In the genomic region with DNA sequence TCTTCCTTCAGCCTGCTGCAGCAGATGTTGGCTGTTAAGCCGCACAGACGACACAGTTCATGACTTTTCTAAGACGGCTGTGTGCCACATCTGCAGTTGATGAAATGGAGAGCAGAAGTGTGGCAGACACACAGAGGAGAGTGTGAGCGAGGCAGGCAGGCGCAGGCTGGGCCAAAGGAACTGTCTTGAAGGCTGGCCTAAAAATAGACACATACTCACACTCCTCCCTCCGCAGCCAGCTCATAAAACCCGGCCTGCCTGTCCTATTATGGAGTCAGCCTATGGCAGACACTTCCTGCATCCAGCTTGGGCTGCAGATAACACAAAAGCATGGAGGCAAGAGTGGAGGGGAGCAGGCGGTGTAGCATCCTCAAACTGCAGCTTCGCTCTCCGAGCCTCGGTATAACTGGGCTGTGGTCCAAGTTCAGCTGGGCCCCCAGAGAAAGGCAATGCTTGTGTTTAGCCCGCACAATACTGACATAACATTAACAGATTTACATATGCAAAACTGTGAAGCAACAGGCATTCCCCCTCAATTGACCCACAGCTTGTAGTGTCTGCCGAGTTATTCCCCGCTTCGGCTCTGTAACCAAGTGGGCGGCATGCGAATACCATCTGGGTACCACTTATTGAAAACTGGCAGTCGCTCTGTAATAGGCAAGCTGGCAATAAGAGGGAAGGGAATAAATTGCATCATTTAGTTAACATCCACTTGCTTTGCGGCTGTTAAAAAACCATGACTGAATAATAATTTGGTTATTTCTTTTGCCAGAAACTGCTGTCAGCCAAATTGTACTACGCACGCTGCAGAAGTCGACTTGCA, we compare ENCODE assay signal across 8 cellular contexts. TPM values are rescaled to one million over a fixed set of nuclear protein-coding genes. Genes with fewer than 3 reads are reported as not detected.
DNase-seq lines count a peak whose midpoint lies in the region; ATAC-seq, FAIRE-seq and TF ChIP-seq lines count a peak whose summit lies in the region.

No MANE protein-coding gene starts in this region.

- H2AFZ ChIP-seq in neural progenitor cell (replicated peaks) = no peak overlapping the region

- no peaks in the 10 kb centered on the region for H3K27me3 ChIP-seq in mucosa of rectum (ENCODE audit: control insufficient read depth in 2 of 2, insufficient read depth in 2 of 2, low read length in 2 of 2)
- H3K27me3 ChIP-seq in small intestine (ENCODE audit: control insufficient read depth in 2 of 2, insufficient read depth in 2 of 2, low read length in 2 of 2) = no peaks in the 10 kb centered on the region
- H3K27me3 ChIP-seq in neural progenitor cell = no peaks in the 10 kb centered on the region

- H3K9me3 Mint-ChIP-seq in endothelial cell (ENCODE audit: unreplicated experiment) (no peaks in the 10 kb centered on the region), neural progenitor cell (peaks cover 3% of the 10 kb centered on the region)

- H3K4me1 ChIP-seq in mucosa of rectum (ENCODE audit: control insufficient read depth in 2 of 2, insufficient read depth in 2 of 2, low read length in 2 of 2) = peaks cover 14 to 27% of the 10 kb centered on the region in 2 donors
- H3K4me1 ChIP-seq in small intestine (ENCODE audit: control insufficient read depth in 2 of 2, insufficient read depth in 1 of 2, low read depth in 1 of 2, low read length in 1 of 2) = peaks cover 2 to 4% of the 10 kb centered on the region in 2 donors
- H3K4me1 ChIP-seq in neural progenitor cell = no peaks in the 10 kb centered on the region

- H3K27ac ChIP-seq in mucosa of rectum (ENCODE audit: low read depth in 2 of 2, low read length in 2 of 2) (peak overlapping the region; percentile 67 to 69), small intestine (ENCODE audit: low read depth in 1 of 2, low read length in 1 of 2) (no peak overlapping the region), neural progenitor cell (no peak overlapping the region)

- H3K36me3 ChIP-seq in mucosa of rectum (ENCODE audit: control insufficient read depth in 2 of 2, insufficient read depth in 2 of 2, low read length in 2 of 2) (no peaks in the 10 kb centered on the region), small intestine (ENCODE audit: control insufficient read depth in 2 of 2, insufficient read depth in 2 of 2, low read length in 2 of 2) (no peaks in the 10 kb centered on the region), neural progenitor cell (no peaks in the 10 kb centered on the region)

- WGBS in small intestine, 3 donors = 54 to 89% (median 82%) methylated on average over 22 of the region's 22 CpGs

- H3K27me3 Mint-ChIP-seq in endothelial cell (ENCODE audit: unreplicated experiment) (peaks cover 4% of the 10 kb centered on the region), neural progenitor cell (ENCODE audit: insufficient read depth, low read depth) (peaks cover 4% of the 10 kb centered on the region)

- peak overlapping the region; percentile 38 to 64 for H3K9ac ChIP-seq in mucosa of rectum (ENCODE audit: low read depth in 1 of 2, low read length in 2 of 2)
- H3K9ac ChIP-seq in neural progenitor cell = no peak overlapping the region

- no peak for FAIRE-seq in small intestine (lab: Jason Lieb, UNC)

- DNase-seq in RPMI7951 (ENCODE audit: low read depth) = peak; percentile 97
- DNase-seq in endothelial cell (ENCODE audit: low spot score) = peak; percentile 13
- DNase-seq in small intestine = no peak
- DNase-seq in neural progenitor cell (ENCODE audit: low spot score) = no peak

- H4K20me1 ChIP-seq in neural progenitor cell (ENCODE audit: low read depth) = peaks cover 7% of the 10 kb centered on the region

- H3K4me1 Mint-ChIP-seq in endothelial cell (ENCODE audit: unreplicated experiment) (peaks cover 50% of the 10 kb centered on the region), neural progenitor cell (peaks cover 18% of the 10 kb centered on the region)

- no peaks in the 10 kb centered on the region for H3K9me3 ChIP-seq in mucosa of rectum (ENCODE audit: control insufficient read depth in 2 of 2, low read length in 2 of 2)
- no peaks in the 10 kb centered on the region for H3K9me3 ChIP-seq in small intestine (ENCODE audit: control insufficient read depth, low read depth)
- H3K9me3 ChIP-seq in neural progenitor cell (ENCODE audit: low read depth) = no peaks in the 10 kb centered on the region

- H3K79me2 ChIP-seq in neural progenitor cell (ENCODE audit: low read depth) = no peaks in the 10 kb centered on the region

- H3K4me3 Mint-ChIP-seq in endothelial cell (ENCODE audit: unreplicated experiment) = no peak overlapping the region
- no peak overlapping the region for H3K4me3 Mint-ChIP-seq in neural progenitor cell

- H3F3A ChIP-seq in neural progenitor cell (ENCODE audit: low read depth) = no peaks in the 10 kb centered on the region

- ATAC-seq in GM18861 (IDR thresholded peaks at IDR 0.05; ENCODE audit: unreplicated experiment) (peak; percentile 66), HG02970 (IDR thresholded peaks at IDR 0.05; ENCODE audit: low FRiP score, unreplicated experiment) (peak; percentile 52), GM21360 (IDR thresholded peaks at IDR 0.05; ENCODE audit: unreplicated experiment) (no peak)

- H3K27ac Mint-ChIP-seq in endothelial cell (ENCODE audit: unreplicated experiment) (peak overlapping the region; percentile 36), neural progenitor cell (no peak overlapping the region)

- no peak for TF ChIP-seq CTCF in endothelial cell (IDR thresholded peaks at IDR 0.05; ENCODE audit: unreplicated experiment)
- no peak for TF ChIP-seq CTCF in neural progenitor cell (IDR thresholded peaks at IDR 0.05)

- peak overlapping the region; percentile 33 to 68 for H3K4me3 ChIP-seq in mucosa of rectum (ENCODE audit: low read length in 2 of 2)
- H3K4me3 ChIP-seq in small intestine (ENCODE audit: low read depth in 1 of 2, low read length in 2 of 2) = no peak overlapping the region
- no peak overlapping the region for H3K4me3 ChIP-seq in neural progenitor cell

- H3K36me3 Mint-ChIP-seq in endothelial cell (ENCODE audit: low read depth, unreplicated experiment) (no peaks in the 10 kb centered on the region), neural progenitor cell (peaks cover 10% of the 10 kb centered on the region)

- no peak overlapping the region for H3K4me2 ChIP-seq in neural progenitor cell

RNA-seq across cellular contexts. Expression of gene FOXP1, which starts 40.8 kb away (rescaled TPM):
- total RNA-seq in RPMI7951 (2014; rRNA removed; shearing (Covaris generic)) = 28.1 and 35.9 TPM in 2 replicates
- total RNA-seq in endothelial cell (ENCODE audit: unreplicated experiment) (71.3 TPM), neural progenitor cell (ENCODE audit: low replicate concordance) (27.3 and 29.9 TPM in 2 replicates)
- 10 to 100 TPM in 2 of 3 donors, 1 to 10 TPM in 1; 4.9 to 18.8 (median 11.9) TPM for polyA plus RNA-seq in small intestine

Comparison
In these comparisons a context has a peak if more than half of its experiments do, and no peak if none do; other contexts are left out.
1. DNase-seq: peak in RPMI7951 (single experiment) and endothelial cell (single experiment); none in small intestine (single experiment) and neural progenitor cell (single experiment).
2. H3K27ac ChIP-seq: peak in mucosa of rectum (2 of 2); none in small intestine (0 of 2) and neural progenitor cell (single experiment).
3. H3K4me3 ChIP-seq: peak in mucosa of rectum (2 of 2); none in small intestine (0 of 2) and neural progenitor cell (single experiment).